In genomic region chr15:98653686-98654085, GRCh38 we compare ENCODE assay signal across 20 cellular contexts. TPM values are rescaled to one million over a fixed set of nuclear protein-coding genes. Genes with fewer than 3 reads are reported as not detected.
DNase-seq lines count a peak whose midpoint lies in the region; FAIRE-seq and TF ChIP-seq lines count a peak whose summit lies in the region.
"Had no signal": no experiment of that assay in that cellular context is flagged by ENCODE, and none has a peak within 500 bp of the region (broad histone marks: within the 10 kb centered on the region; RNA-seq: fewer than 3 reads in every experiment).

No MANE protein-coding gene starts in this region.

- H2AFZ ChIP-seq in MM.1S (ENCODE audit: low read length), result no peak overlapping the region

- no peak overlapping the region for H3K9ac ChIP-seq in MM.1S (ENCODE audit: low read length)
- no peak overlapping the region for H3K9ac ChIP-seq in endodermal cell (ENCODE audit: extremely low read depth, low read length, poor library complexity, severe bottlenecking)

- H3K27ac Mint-ChIP-seq in endodermal cell, result no peak overlapping the region
- H3K27ac Mint-ChIP-seq: activated naive CD4-positive, alpha-beta T cell treated with anti-CD3 and anti-CD28 coated beads, Interleukin-2, amount 50 U/mL, for 72 hours; stimulated activated naive B cell treated with anti-CD40 and anti-IgM and Interleukin-4, amounts not matched to agents 10 μg/mL and 1 μg/mL and 100 μg/mL, for 72 hours had no signal

- intact Hi-C loops in prostate gland (cut with DNase I), result loop anchor here (5.0 kb wide), 3 partner anchors 124 to 424 kb away; no protein-coding TSS in a partner anchor

- no peaks in the 10 kb centered on the region for H3K9me3 Mint-ChIP-seq in endodermal cell
- H3K9me3 Mint-ChIP-seq: activated naive CD4-positive, alpha-beta T cell treated with anti-CD3 and anti-CD28 coated beads, Interleukin-2, amount 50 U/mL, for 72 hours; stimulated activated naive B cell treated with anti-CD40 and anti-IgM and Interleukin-4, amounts not matched to agents 10 μg/mL and 1 μg/mL and 100 μg/mL, for 72 hours had no signal

- no peak overlapping the region for H3K4me2 ChIP-seq in MM.1S (ENCODE audit: low read depth, low read length)

- TF ChIP-seq CTCF in MM.1S (IDR thresholded peaks at IDR 0.05; ENCODE audit: low read length) (no peak), endodermal cell (conservative IDR thresholded peaks at IDR 0.05) (no peak), prostate gland (IDR thresholded peaks at IDR 0.05) (no peak)

- H3K27me3 ChIP-seq in MM.1S (replicated peaks; ENCODE audit: insufficient read depth, low read length), result no peaks in the 10 kb centered on the region
- no peaks in the 10 kb centered on the region for H3K27me3 ChIP-seq in endodermal cell (ENCODE audit: control insufficient read depth, insufficient read depth, low read length, poor library complexity, severe bottlenecking)
- no peaks in the 10 kb centered on the region for H3K27me3 ChIP-seq in prostate gland (replicated peaks; ENCODE audit: insufficient read depth)

- TF ChIP-seq POLR2A in prostate gland (IDR thresholded peaks at IDR 0.05), result no peak
- TF ChIP-seq POLR2A in H54 (IDR thresholded peaks at IDR 0.05; ENCODE audit: low read depth, low read length), result no peak

- H3K27me3 Mint-ChIP-seq in endodermal cell (ENCODE audit: insufficient read depth), result no peaks in the 10 kb centered on the region

- no peak for FAIRE-seq in H54 (lab: Jason Lieb, UNC)
- FAIRE-seq: K562, keratinocyte had no signal

- no peak overlapping the region for H3K4me3 Mint-ChIP-seq in endodermal cell
- H3K4me3 Mint-ChIP-seq: stimulated activated naive B cell treated with anti-CD40 and anti-IgM and Interleukin-4, amounts not matched to agents 10 μg/mL and 1 μg/mL and 100 μg/mL, for 72 hours had no signal

- peaks cover 27% of the 10 kb centered on the region for H4K20me1 ChIP-seq in MM.1S (ENCODE audit: insufficient read depth, low read length)

- H3K4me1 Mint-ChIP-seq in endodermal cell, result peaks cover 55% of the 10 kb centered on the region

- H3K27ac ChIP-seq in MM.1S (ENCODE audit: low read length), result no peak overlapping the region
- H3K27ac ChIP-seq in endodermal cell (ENCODE audit: low read depth, low read length), result no peak overlapping the region
- H3K27ac ChIP-seq in prostate gland, result peak overlapping the region; percentile 94 to 97
- H3K27ac ChIP-seq: RWPE1 had no signal

- WGBS in endodermal cell (ENCODE audit: insufficient coverage in 1 of 2, insufficient read length in 1 of 2), 2 experiments, result 75 to 100% methylated on average over 1 of the region's 1 CpG
- 6% methylated on average over 1 of the region's 1 CpG for WGBS in prostate gland

- H3K36me3 Mint-ChIP-seq in endodermal cell (ENCODE audit: low read depth), result no peaks in the 10 kb centered on the region

- peak; percentile 39 for DNase-seq in GM03348 (ENCODE audit: low spot score)
- peak; percentile 29 for DNase-seq in MM.1S
- no peak for DNase-seq in endodermal cell
- no peak for DNase-seq in prostate gland (ENCODE audit: low spot score)
- no peak for DNase-seq in H54 (ENCODE audit: insufficient read length, low spot score)
- DNase-seq in NCI-H774 (lab: John Stamatoyannopoulos, UW), result no peak
- DNase-seq in activated T-cell treated with anti-CD3 and anti-CD28 coated beads, Interleukin-2, amount 50 U/mL, for 48 hours, result no peak
- DNase-seq: caudate nucleus; CD4-positive, alpha-beta memory T cell; DND-41; head of caudate nucleus; midbrain; NCI-H1694; NCI-H526; stimulated activated naive B cell treated with anti-CD40 and anti-IgM and Interleukin-4, amounts not matched to agents 10 μg/mL and 1 μg/mL and 100 μg/mL, for 72 hours; T-helper 2 cell had no signal

- H3K4me1 ChIP-seq in MM.1S (ENCODE audit: low read length) (peaks cover 18% of the 10 kb centered on the region), endodermal cell (ENCODE audit: control insufficient read depth, insufficient read depth, low read length) (peaks cover 21% of the 10 kb centered on the region), prostate gland (replicated peaks) (peaks cover 22% of the 10 kb centered on the region)

- no peaks in the 10 kb centered on the region for H3K9me2 ChIP-seq in MM.1S (replicated peaks; ENCODE audit: insufficient read depth, low read length)

- H3K4me3 ChIP-seq in MM.1S (ENCODE audit: low read length), result no peak overlapping the region
- H3K4me3 ChIP-seq in endodermal cell (ENCODE audit: low read length), result peak overlapping the region; percentile 96
- H3K4me3 ChIP-seq in prostate gland, result no peak overlapping the region
- H3K4me3 ChIP-seq: K562 had no signal

- H3F3A ChIP-seq in MM.1S (ENCODE audit: insufficient read depth, low read length), result 0 out of 2 replicates have a peak, but pooled peaks cover 4% of the 10 kb centered on the region

- no peaks in the 10 kb centered on the region for H3K9me3 ChIP-seq in MM.1S (replicated peaks; ENCODE audit: insufficient read depth, low read length)
- no peaks in the 10 kb centered on the region for H3K9me3 ChIP-seq in endodermal cell (ENCODE audit: control insufficient read depth, low read length)
- no peaks in the 10 kb centered on the region for H3K9me3 ChIP-seq in prostate gland

- peaks cover 92% of the 10 kb centered on the region for H3K79me2 ChIP-seq in MM.1S (ENCODE audit: low read length)

- no peaks in the 10 kb centered on the region for H3K36me3 ChIP-seq in MM.1S (replicated peaks; ENCODE audit: insufficient read depth, low read length)
- H3K36me3 ChIP-seq in endodermal cell (ENCODE audit: control insufficient read depth, insufficient read depth, low read length), result no peaks in the 10 kb centered on the region
- H3K36me3 ChIP-seq in prostate gland, result no peaks in the 10 kb centered on the region

RNA-seq across cellular contexts. Expression of gene IGF1R, which starts 5.3 kb away (rescaled TPM):
- total RNA-seq in endodermal cell (100 to 1,000 TPM; 115 to 119 TPM), prostate gland (100 to 1,000 TPM; 190 to 216 TPM)
- 54.4 TPM for polyA plus RNA-seq in endodermal cell (2013, experiment 1 of 2)
- polyA plus RNA-seq in endodermal cell (2013, experiment 2 of 2), result 50.2 TPM

Comparison
In these comparisons a context has a peak if more than half of its experiments do, and no peak if none do; other contexts are left out.
1. DNase-seq: peak in GM03348 (single experiment) and MM.1S (single experiment); none in endodermal cell (single experiment), prostate gland (single experiment), H54 (single experiment), NCI-H774 (single experiment) and activated T-cell treated with anti-CD3 and anti-CD28 coated beads, Interleukin-2, amount 50 U/mL, for 48 hours (0 of 2).
2. H3K27ac ChIP-seq: peak in prostate gland (2 of 2); none in MM.1S (single experiment) and endodermal cell (single experiment).